Comparison of ENCODE assay signal across 26 cellular contexts in genomic region chr5:121432-121831, GRCh38. TPM values are rescaled to one million over a fixed set of nuclear protein-coding genes. Genes with fewer than 3 reads are reported as not detected.
"Had no signal": no experiment of that assay in that cellular context is flagged by ENCODE, and none has a peak within 500 bp of the region (broad histone marks: within the 10 kb centered on the region; RNA-seq: fewer than 3 reads in every experiment).

No MANE protein-coding gene starts in this region.

- H3K4me3 ChIP-seq: ascending aorta, body of pancreas, SJSA1 had no signal

- H3K36me3 ChIP-seq: ascending aorta, SJSA1 had no signal

- DNase-seq: activated CD4-positive, alpha-beta memory T cell treated with anti-CD3 and anti-CD28 coated beads for 36 hours; activated CD4-positive, alpha-beta T cell treated with anti-CD3 and anti-CD28 coated beads, Interleukin-2, amount 10 ng/mL, durations not matched to agents 7 days and 5 days; activated CD4-positive, CD25-positive, alpha-beta regulatory T cell; activated CD8-positive, alpha-beta memory T cell treated with anti-CD3 and anti-CD28 coated beads for 24 hours; activated effector memory CD4-positive, alpha-beta T cell treated with anti-CD3 and anti-CD28 coated beads, Interleukin-2, amount 50 U/mL, for 16 hours; activated naive CD4-positive, alpha-beta T cell treated with Interleukin-2 at 50 U/mL for 16 hours; activated naive CD8-positive, alpha-beta T cell treated with anti-CD3 and anti-CD28 coated beads, Interleukin-2, amount 50 U/mL, for 24 hours; activated T-cell treated with anti-CD3 and anti-CD28 coated beads, Interleukin-2, amount 50 U/mL, for 4 hours; amniotic stem cell; body of pancreas; central memory CD4-positive, alpha-beta T cell; cortex of kidney; NCI-H1092; NCI-H1417; NCI-H1930; NCI-H526; NCI-H774; NK-92 treated with Interleukin-12 subunit alpha and Interleukin-12 subunit beta, amount 100 ng/mL, for 24 hours; SHP77; T-helper 17 cell; T-helper 9 cell had no signal

- FAIRE-seq: bronchial epithelial cell had no signal

- H3K4me1 ChIP-seq: ascending aorta, body of pancreas, SJSA1 had no signal

- ATAC-seq: activated naive CD4-positive, alpha-beta T cell treated with anti-CD3 and anti-CD28 coated beads, Interleukin-2, amount 50 U/mL, for 72 hours; activated naive CD8-positive, alpha-beta T cell treated with anti-CD3 and anti-CD28 coated beads, Interleukin-2, amount 50 U/mL, for 24 hours; activated T-cell treated with anti-CD3 and anti-CD28 coated beads, Interleukin-2, amount 50 U/mL, for 4 hours; body of pancreas; T-helper 17 cell had no signal

- H3K9me3 ChIP-seq: body of pancreas, SJSA1 had no signal

- H3K27ac ChIP-seq: ascending aorta, body of pancreas, SJSA1 had no signal

- H3K27me3 ChIP-seq: ascending aorta, body of pancreas, SJSA1 had no signal

RNA-seq across cellular contexts. Expression of gene PLEKHG4B, which starts 29.5 kb away (rescaled TPM):
- total RNA-seq: activated CD4-positive, alpha-beta memory T cell treated with anti-CD3 and anti-CD28 coated beads for 36 hours; ascending aorta; bronchial epithelial cell; NCI-H460 had no signal
